Comparison of ENCODE assay signal across 8 cellular contexts in genomic region chr5:87081511-87082372, GRCh38.
A peak's percentile ranks its signal among the peaks of the same experiment; 100 is the strongest.
DNase-seq lines count a peak whose midpoint lies in the region; ATAC-seq lines count a peak whose summit lies in the region.

No MANE protein-coding gene starts in this region.

- peak overlapping the region; percentile 64 for H3K4me3 Mint-ChIP-seq in stimulated activated memory B cell treated with anti-CD40 and anti-IgM and Interleukin-4, amounts not matched to agents 10 μg/mL and 1 μg/mL and 100 μg/mL, for 72 hours

- DNase-seq in activated CD8-positive, alpha-beta memory T cell treated with anti-CD3 and anti-CD28 coated beads, Interleukin-2, amount 50 U/mL, for 4 hours = peak; percentile 37
- no peak for DNase-seq in activated CD8-positive, alpha-beta memory T cell treated with anti-CD3 and anti-CD28 coated beads for 24 hours
- DNase-seq in NOMO-1 (lab: John Stamatoyannopoulos, UW; ENCODE audit: unreplicated experiment in 2 of 2) = peak; percentile 88 to 95
- peak; percentile 41 for DNase-seq in central memory CD4-positive, alpha-beta T cell
- no peak for DNase-seq in AG08395 (ENCODE audit: low spot score)
- no peak for DNase-seq in T-helper 9 cell

- peaks cover 50% of the 10 kb centered on the region for H3K4me1 Mint-ChIP-seq in stimulated activated memory B cell treated with anti-CD40 and anti-IgM and Interleukin-4, amounts not matched to agents 10 μg/mL and 1 μg/mL and 100 μg/mL, for 72 hours

- H3K9me3 Mint-ChIP-seq in stimulated activated memory B cell treated with anti-CD40 and anti-IgM and Interleukin-4, amounts not matched to agents 10 μg/mL and 1 μg/mL and 100 μg/mL, for 72 hours = no peaks in the 10 kb centered on the region

- H3K36me3 Mint-ChIP-seq in stimulated activated memory B cell treated with anti-CD40 and anti-IgM and Interleukin-4, amounts not matched to agents 10 μg/mL and 1 μg/mL and 100 μg/mL, for 72 hours = peaks cover 12% of the 10 kb centered on the region

- H3K27ac Mint-ChIP-seq in stimulated activated memory B cell treated with anti-CD40 and anti-IgM and Interleukin-4, amounts not matched to agents 10 μg/mL and 1 μg/mL and 100 μg/mL, for 72 hours = peak overlapping the region; percentile 72

- ATAC-seq in HG02642 (IDR thresholded peaks at IDR 0.05; ENCODE audit: poor library complexity, unreplicated experiment) = peak; percentile 92
- peak; percentile 90 for ATAC-seq in stimulated activated memory B cell treated with anti-CD40 and anti-IgM and Interleukin-4, amounts not matched to agents 10 μg/mL and 1 μg/mL and 100 μg/mL, for 72 hours

- no peaks in the 10 kb centered on the region for H3K27me3 Mint-ChIP-seq in stimulated activated memory B cell treated with anti-CD40 and anti-IgM and Interleukin-4, amounts not matched to agents 10 μg/mL and 1 μg/mL and 100 μg/mL, for 72 hours

Comparison
In these comparisons a context has a peak if more than half of its experiments do, and no peak if none do; other contexts are left out.
1. DNase-seq: peak in activated CD8-positive, alpha-beta memory T cell treated with anti-CD3 and anti-CD28 coated beads, Interleukin-2, amount 50 U/mL, for 4 hours (single experiment), NOMO-1 (2 of 2) and central memory CD4-positive, alpha-beta T cell (single experiment); none in activated CD8-positive, alpha-beta memory T cell treated with anti-CD3 and anti-CD28 coated beads for 24 hours (single experiment), AG08395 (single experiment) and T-helper 9 cell (single experiment).